In genomic region chr7:126727930-126728331, GRCh38 we compare ENCODE assay signal across 13 cellular contexts.
A peak's percentile ranks its signal among the peaks of the same experiment; 100 is the strongest.
DNase-seq lines count a peak whose midpoint lies in the region; ATAC-seq and TF ChIP-seq lines count a peak whose summit lies in the region.
"Had no signal": no experiment of that assay in that cellular context is flagged by ENCODE, and none has a peak within 500 bp of the region (broad histone marks: within the 10 kb centered on the region; RNA-seq: fewer than 3 reads in every experiment).

No MANE protein-coding gene starts in this region.

- H3K27ac Mint-ChIP-seq in CD4-positive, CD25-positive, alpha-beta regulatory T cell, result no peak overlapping the region
- no peak overlapping the region for H3K27ac Mint-ChIP-seq in CD8-positive, alpha-beta T cell
- H3K27ac Mint-ChIP-seq: activated naive CD4-positive, alpha-beta T cell treated with anti-CD3 and anti-CD28 coated beads, Interleukin-2, amount 50 U/mL, for 72 hours had no signal

- H3K27ac ChIP-seq in CD4-positive, CD25-positive, alpha-beta regulatory T cell (ENCODE audit: insufficient read depth, low read length, poor library complexity, severe bottlenecking), result no peak overlapping the region
- peak overlapping the region; percentile 48; the same call in 1 of the 2 replicates for H3K27ac ChIP-seq in RWPE1
- H3K27ac ChIP-seq in heart left ventricle, result no peak overlapping the region
- no peak overlapping the region for H3K27ac ChIP-seq in CD8-positive, alpha-beta T cell (ENCODE audit: low read depth, low read length)
- H3K27ac ChIP-seq: esophagus squamous epithelium, transverse colon had no signal

- H3K4me1 ChIP-seq in CD4-positive, CD25-positive, alpha-beta regulatory T cell (ENCODE audit: control insufficient read depth, insufficient read depth, low read length, poor library complexity, severe bottlenecking), result no peaks in the 10 kb centered on the region
- no peaks in the 10 kb centered on the region for H3K4me1 ChIP-seq in heart left ventricle
- no peaks in the 10 kb centered on the region for H3K4me1 ChIP-seq in CD8-positive, alpha-beta T cell (ENCODE audit: insufficient read depth, low read length)
- H3K4me1 ChIP-seq: esophagus squamous epithelium, transverse colon had no signal

- no peaks in the 10 kb centered on the region for H3K36me3 Mint-ChIP-seq in CD4-positive, CD25-positive, alpha-beta regulatory T cell
- H3K36me3 Mint-ChIP-seq in CD8-positive, alpha-beta T cell, result no peaks in the 10 kb centered on the region
- H3K36me3 Mint-ChIP-seq: activated naive CD4-positive, alpha-beta T cell treated with anti-CD3 and anti-CD28 coated beads, Interleukin-2, amount 50 U/mL, for 72 hours had no signal

- no peak for TF ChIP-seq POLR2A in heart left ventricle (IDR thresholded peaks at IDR 0.05)

- intact Hi-C loops in heart left ventricle (cut with DNase I), result no loop called here
- intact Hi-C loops in CD8-positive, alpha-beta T cell (cut with DNase I, micrococcal nuclease), result no loop called here

- 53 to 69% (median 64%) methylated on average over 5 of the region's 5 CpGs for WGBS in heart left ventricle, 4 donors

- CTCF ChIA-PET in RWPE1 (lab: Yijun Ruan, JAX), result no interaction called here
- CTCF ChIA-PET in CD8-positive, alpha-beta T cell (lab: Charles Lee), result interaction anchor here (0.6 kb wide), 1 partner anchor 13 kb away, joined by 3 read pairs; no protein-coding TSS in a partner anchor

- H3K9me3 Mint-ChIP-seq in CD4-positive, CD25-positive, alpha-beta regulatory T cell, result peaks cover 0 to 3% (median 0%) of the 10 kb centered on the region in 7 donors
- no peaks in the 10 kb centered on the region for H3K9me3 Mint-ChIP-seq in CD8-positive, alpha-beta T cell
- H3K9me3 Mint-ChIP-seq: activated naive CD4-positive, alpha-beta T cell treated with anti-CD3 and anti-CD28 coated beads, Interleukin-2, amount 50 U/mL, for 72 hours had no signal

- POLR2A ChIA-PET in RWPE1 (lab: Yijun Ruan, JAX; ENCODE audit: low non-redundant PET), result no interaction called here
- POLR2A ChIA-PET in CD8-positive, alpha-beta T cell (lab: Charles Lee), result no interaction called here

- peaks cover 8% of the 10 kb centered on the region for H3K27me3 Mint-ChIP-seq in CD4-positive, CD25-positive, alpha-beta regulatory T cell
- no peaks in the 10 kb centered on the region for H3K27me3 Mint-ChIP-seq in CD8-positive, alpha-beta T cell (ENCODE audit: low read depth)

- TF ChIP-seq CTCF in HFF-Myc (IDR thresholded peaks at IDR 0.05; ENCODE audit: low read depth, low read length, missing control alignments), result no peak
- TF ChIP-seq CTCF in RWPE1 (conservative IDR thresholded peaks at IDR 0.05; ENCODE audit: low read depth), result no peak
- no peak for TF ChIP-seq CTCF in fibroblast of the aortic adventitia (IDR thresholded peaks at IDR 0.05; ENCODE audit: insufficient read depth, low read length)
- no peak for TF ChIP-seq CTCF in heart left ventricle (IDR thresholded peaks at IDR 0.05)
- TF ChIP-seq CTCF in CD8-positive, alpha-beta T cell (IDR thresholded peaks at IDR 0.05), result no peak

- no peaks in the 10 kb centered on the region for H3K27me3 ChIP-seq in CD4-positive, CD25-positive, alpha-beta regulatory T cell (ENCODE audit: control insufficient read depth, insufficient read depth, low read length)
- H3K27me3 ChIP-seq in heart left ventricle, result no peaks in the 10 kb centered on the region
- no peaks in the 10 kb centered on the region for H3K27me3 ChIP-seq in CD8-positive, alpha-beta T cell (ENCODE audit: insufficient read depth, low read length)
- H3K27me3 ChIP-seq: esophagus squamous epithelium, transverse colon had no signal

- ATAC-seq in CD4-positive, CD25-positive, alpha-beta regulatory T cell (ENCODE audit: low read depth in 2 of 2), result peak; percentile 31 to 59
- no peak for ATAC-seq in GM19467 (IDR thresholded peaks at IDR 0.05; ENCODE audit: unreplicated experiment)
- no peak for ATAC-seq in heart left ventricle
- ATAC-seq in CD8-positive, alpha-beta T cell, result no peak

- H3K9me3 ChIP-seq in CD4-positive, CD25-positive, alpha-beta regulatory T cell (ENCODE audit: control insufficient read depth in 2 of 2, low read length in 2 of 2), result no peaks in the 10 kb centered on the region
- H3K9me3 ChIP-seq in heart left ventricle, result no peaks in the 10 kb centered on the region
- no peaks in the 10 kb centered on the region for H3K9me3 ChIP-seq in CD8-positive, alpha-beta T cell (ENCODE audit: low read length)
- H3K9me3 ChIP-seq: esophagus squamous epithelium, transverse colon had no signal

- no peaks in the 10 kb centered on the region for H3K36me3 ChIP-seq in CD4-positive, CD25-positive, alpha-beta regulatory T cell (ENCODE audit: control insufficient read depth, insufficient read depth, low read length)
- no peaks in the 10 kb centered on the region for H3K36me3 ChIP-seq in heart left ventricle
- no peaks in the 10 kb centered on the region for H3K36me3 ChIP-seq in CD8-positive, alpha-beta T cell (ENCODE audit: insufficient read depth, low read length)
- H3K36me3 ChIP-seq: esophagus squamous epithelium, transverse colon had no signal

- H3K4me3 Mint-ChIP-seq in CD4-positive, CD25-positive, alpha-beta regulatory T cell, result no peak overlapping the region
- H3K4me3 Mint-ChIP-seq in CD8-positive, alpha-beta T cell, result no peak overlapping the region

- DNase-seq in CD4-positive, CD25-positive, alpha-beta regulatory T cell, result peak in 1 of 3 donors; percentile 27
- peak; percentile 4 for DNase-seq in HFF-Myc (ENCODE audit: extremely low read depth, low read depth)
- peak; percentile 27 for DNase-seq in RWPE1 (ENCODE audit: low spot score)
- DNase-seq in fibroblast of the aortic adventitia (ENCODE audit: low read depth), result peak; percentile 0
- no peak for DNase-seq in heart left ventricle
- no peak for DNase-seq in CD8-positive, alpha-beta T cell
- DNase-seq in NCI-H1105 (lab: John Stamatoyannopoulos, UW), result no peak
- DNase-seq: DMS79, esophagus squamous epithelium, NCI-H2171 treated with DMSO at 0.1 percent for 48 hours, transverse colon had no signal

- H3K4me3 ChIP-seq in CD4-positive, CD25-positive, alpha-beta regulatory T cell (ENCODE audit: low read depth, low read length), result no peak overlapping the region
- no peak overlapping the region for H3K4me3 ChIP-seq in HFF-Myc (replicated peaks; ENCODE audit: low read depth, low read length)
- no peak overlapping the region for H3K4me3 ChIP-seq in fibroblast of the aortic adventitia (ENCODE audit: low read depth, low read length)
- no peak overlapping the region for H3K4me3 ChIP-seq in heart left ventricle
- H3K4me3 ChIP-seq in CD8-positive, alpha-beta T cell (ENCODE audit: low read depth, low read length), result no peak overlapping the region
- H3K4me3 ChIP-seq: esophagus squamous epithelium, transverse colon had no signal

- H3K4me1 Mint-ChIP-seq in CD4-positive, CD25-positive, alpha-beta regulatory T cell, result peaks cover 0 to 5% (median 2%) of the 10 kb centered on the region in 4 donors
- H3K4me1 Mint-ChIP-seq in CD8-positive, alpha-beta T cell (ENCODE audit: low read depth), result no peaks in the 10 kb centered on the region

Comparison
In these comparisons a context has a peak if more than half of its experiments do, and no peak if none do; other contexts are left out.
1. ATAC-seq: peak in CD4-positive, CD25-positive, alpha-beta regulatory T cell (2 of 2); none in GM19467 (single experiment), heart left ventricle (0 of 4) and CD8-positive, alpha-beta T cell (single experiment).
2. DNase-seq: peak in HFF-Myc (single experiment), RWPE1 (single experiment) and fibroblast of the aortic adventitia (single experiment); none in heart left ventricle (0 of 5), CD8-positive, alpha-beta T cell (0 of 7) and NCI-H1105 (single experiment).